23 cellular contexts compared by ENCODE assay signal in the genomic region with DNA sequence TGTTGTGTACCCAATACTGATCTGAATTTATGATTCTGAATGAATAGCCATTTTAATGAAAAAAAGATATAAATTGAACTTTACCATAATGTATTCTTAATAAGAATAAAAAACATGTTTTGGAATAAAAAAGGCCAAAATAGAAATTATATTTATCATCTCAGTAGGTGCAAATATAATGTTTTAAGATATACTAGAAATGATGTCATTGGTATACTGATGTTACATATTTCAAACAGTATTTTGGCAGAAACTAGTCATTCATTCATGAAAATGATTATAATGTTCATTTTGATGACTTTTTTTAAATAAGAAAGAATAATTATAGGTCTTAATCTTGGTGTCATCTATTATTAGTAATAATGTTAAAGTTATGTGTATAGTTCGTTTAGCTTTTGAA. TPM values are rescaled to one million over a fixed set of nuclear protein-coding genes. Genes with fewer than 3 reads are reported as not detected.
DNase-seq lines count a peak whose midpoint lies in the region; ATAC-seq, FAIRE-seq and TF ChIP-seq lines count a peak whose summit lies in the region.
"Had no signal": no experiment of that assay in that cellular context is flagged by ENCODE, and none has a peak within 500 bp of the region (broad histone marks: within the 10 kb centered on the region; RNA-seq: fewer than 3 reads in every experiment).

No MANE protein-coding gene starts in this region.

- H3K4me3 ChIP-seq in HepG2 (replicated peaks in 1 of 3; ENCODE audit: insufficient read depth in 1 of 3, low read depth in 2 of 3, low read length in 3 of 3): no peak overlapping the region
- H3K4me3 ChIP-seq in right lobe of liver: no peak overlapping the region
- no peak overlapping the region for H3K4me3 ChIP-seq in kidney (ENCODE audit: low read length in 2 of 2)
- H3K4me3 ChIP-seq: BLaER1, GM23248 had no signal

- no peak for TF ChIP-seq CTCF in HepG2 (CRISPR knock-in tag; IDR thresholded peaks at IDR 0.05)
- no peak for TF ChIP-seq CTCF in right lobe of liver (IDR thresholded peaks at IDR 0.05)
- no peak for TF ChIP-seq CTCF in kidney (IDR thresholded peaks at IDR 0.05; ENCODE audit: borderline replicate concordance, extremely low read depth, insufficient read depth)

- TF ChIP-seq RAD21 in HepG2 (CRISPR knock-in tag; IDR thresholded peaks at IDR 0.05): no peak

- in situ Hi-C loops in HepG2 (cut with HindIII; ENCODE audit: extremely low pct_ligation_motif_present, low pct_unique_long_range_greater_than_20kb): no loop called here

- H4K20me1 ChIP-seq in HepG2 (ENCODE audit: insufficient read depth, low read length): peaks cover 22% of the 10 kb centered on the region

- no TSS peak for BruUV-seq in HepG2 (replicated peaks; lab: Mats Ljungman, UMichigan)

- H3K9me3 ChIP-seq in HepG2 (ENCODE audit: low read length) (no peaks in the 10 kb centered on the region), right lobe of liver (no peaks in the 10 kb centered on the region), kidney (ENCODE audit: control insufficient read depth in 1 of 2, low read length in 2 of 2) (no peaks in the 10 kb centered on the region)
- H3K9me3 ChIP-seq: BLaER1, Caco-2 had no signal

- H3K9ac ChIP-seq in HepG2 (ENCODE audit: insufficient read depth, low read depth, low read length): no peak overlapping the region
- no peak overlapping the region for H3K9ac ChIP-seq in kidney (ENCODE audit: low read length in 2 of 2)
- H3K9ac ChIP-seq: BLaER1, GM23248 had no signal

- H3K4me2 ChIP-seq in HepG2 (ENCODE audit: low read depth, low read length): no peak overlapping the region
- H3K4me2 ChIP-seq: BLaER1 had no signal

- H3K27me3 ChIP-seq in HepG2 (ENCODE audit: control insufficient read depth in 1 of 2, insufficient read depth in 2 of 2, low read length in 2 of 2): no peaks in the 10 kb centered on the region
- no peaks in the 10 kb centered on the region for H3K27me3 ChIP-seq in right lobe of liver
- H3K27me3 ChIP-seq: BLaER1 had no signal

- DNase-seq in HepG2 (ENCODE audit: low spot score): no peak
- no peak for DNase-seq in right lobe of liver
- no peak for DNase-seq in kidney
- no peak for DNase-seq in cerebellar nuclear complex (lab: John Stamatoyannopoulos, UW)
- DNase-seq in activated T-cell treated with anti-CD3 and anti-CD28 coated beads for 4 hours: no peak
- no peak for DNase-seq in stimulated activated CD4-positive, alpha-beta T cell treated with anti-CD3 and anti-CD28 coated beads, Interleukin-4, amount 100 ng/mL, for 4 hours
- DNase-seq: Caco-2; CD4-positive, CD25-positive, alpha-beta regulatory T cell; CD8-positive, alpha-beta T cell; DMS153; EL; GF-D8; GM23248; H7; HCEC 1CT had no signal

- TF ChIP-seq EP300 in HepG2 (IDR thresholded peaks at IDR 0.05; ENCODE audit: low read depth in 2 of 2, low read length in 2 of 2) (no peak), HepG2 (CRISPR knock-in tag; IDR thresholded peaks at IDR 0.05; ENCODE audit: borderline replicate concordance) (no peak)

- POLR2A ChIA-PET in HepG2 (lab: Yijun Ruan, JAX): no interaction called here

- intact Hi-C loops in HepG2 (cut with micrococcal nuclease; ENCODE audit: unreplicated experiment): no loop called here
- intact Hi-C loops in right lobe of liver (cut with DNase I): loop anchor here in 1 of 2 donors (10.0 kb wide), 1 partner anchor 65 kb away; no protein-coding TSS in a partner anchor
- intact Hi-C loops in kidney (cut with DNase I): no loop called here

- H2AFZ ChIP-seq in HepG2 (ENCODE audit: low read length): no peak overlapping the region
- H2AFZ ChIP-seq: GM23248 had no signal

- H3K4me1 ChIP-seq in HepG2 (ENCODE audit: insufficient read depth, low read length): peaks cover 46% of the 10 kb centered on the region
- H3K4me1 ChIP-seq in right lobe of liver: no peaks in the 10 kb centered on the region
- peaks cover 0 to 3% of the 10 kb centered on the region in 2 donors for H3K4me1 ChIP-seq in kidney (ENCODE audit: control insufficient read depth in 1 of 2, insufficient read depth in 1 of 2, low read depth in 1 of 2, low read length in 2 of 2)
- H3K4me1 ChIP-seq: BLaER1, Caco-2 had no signal

- TF ChIP-seq POLR2A in HepG2 (IDR thresholded peaks at IDR 0.05; ENCODE audit: insufficient read depth in 1 of 2, low read depth in 2 of 2, low read length in 2 of 2) (no peak), right lobe of liver (IDR thresholded peaks at IDR 0.05) (no peak)

- ATAC-seq in HepG2: no peak
- no peak for ATAC-seq in right lobe of liver
- no peak for ATAC-seq in GM21723 (IDR thresholded peaks at IDR 0.05; ENCODE audit: unreplicated experiment)
- ATAC-seq: CD8-positive, alpha-beta T cell had no signal

- FAIRE-seq in HepG2 (lab: Jason Lieb, UNC): no peak
- FAIRE-seq in TTC549 (lab: Jason Lieb, UNC): peak; percentile 67
- peak; percentile 58 for FAIRE-seq in kidney (lab: Jason Lieb, UNC)
- FAIRE-seq: GM12891, GM18507, H1 had no signal

- H3K27ac ChIP-seq in HepG2 (ENCODE audit: extremely low read length, insufficient read depth, low read length) (no peak overlapping the region), right lobe of liver (no peak overlapping the region), kidney (ENCODE audit: low read depth in 2 of 2, low read length in 2 of 2) (no peak overlapping the region)
- H3K27ac ChIP-seq: 22Rv1, BLaER1, C4-2B, GM23248 had no signal

- H3K36me3 ChIP-seq in HepG2 (replicated peaks in 1 of 2; ENCODE audit: control insufficient read depth in 1 of 2, insufficient read depth in 2 of 2, low read length in 2 of 2) (peaks cover 10 to 24% of the 10 kb centered on the region in 2 experiments; a peak in 4 of 5 replicates), right lobe of liver (peaks cover 0 to 4% (median 0%) of the 10 kb centered on the region in 4 donors), kidney (ENCODE audit: control insufficient read depth in 1 of 2, insufficient read depth in 2 of 2, low read length in 2 of 2) (peaks cover 0 to 2% of the 10 kb centered on the region in 2 donors)

- CTCF ChIA-PET in HepG2 (lab: Yijun Ruan, JAX; ENCODE audit: low intra/inter-chr PET ratio, low total read pairs): no interaction called here

- 61% methylated on average over 1 of the region's 1 CpG for WGBS in HepG2 (ENCODE audit: low lambda C conversion rate)
- 63% methylated on average over 1 of the region's 1 CpG for WGBS in right lobe of liver (ENCODE audit: insufficient coverage, low coverage, low lambda C conversion rate, missing lambda C conversion rate)

- peaks cover 75% of the 10 kb centered on the region for H3K79me2 ChIP-seq in HepG2 (ENCODE audit: insufficient read depth, low read length)

TF ChIP-seq in HepG2, 621 proteins besides CTCF, POLR2A, EP300 and RAD21:
- TF ChIP-seq CHCHD3 (CRISPR knock-in tag; IDR thresholded peaks at IDR 0.05) (no peak), RBFOX2 (IDR thresholded peaks at IDR 0.05; ENCODE audit: low read depth, low read length) (no peak), ATF7 (IDR thresholded peaks at IDR 0.05) (peak; percentile 60), ATF7 (CRISPR knock-in tag; IDR thresholded peaks at IDR 0.05) (no peak), ISL2 (CRISPR knock-in tag; IDR thresholded peaks at IDR 0.05) (no peak), ZNF232 (CRISPR knock-in tag; IDR thresholded peaks at IDR 0.05; ENCODE audit: borderline replicate concordance) (no peak)

RNA-seq across cellular contexts. Expression of a gene that starts 9.2 kb away (rescaled TPM):
- total RNA-seq in HepG2 (2016; rRNA removed; fragmentation: Illumina TruSeq; extraction: Trizol): 61.3 and 74.8 TPM in 2 replicates
- 88.0 and 95.6 TPM in 2 replicates for total RNA-seq in HepG2 (2016; cell fraction: cytosol; rRNA removed; fragmentation: Illumina TruSeq; extraction: Trizol; ENCODE audit: low read depth)
- 58.9 and 64.6 TPM in 2 replicates for total RNA-seq in HepG2 (2016; cell fraction: insoluble cytoplasmic fraction; rRNA removed; fragmentation: Illumina TruSeq; extraction: Trizol)
- 128 and 129 TPM in 2 replicates for total RNA-seq in HepG2 (2016; cell fraction: membrane; rRNA removed; fragmentation: Illumina TruSeq; extraction: Trizol)
- total RNA-seq in HepG2 (2016; cell fraction: nucleus; rRNA removed; fragmentation: Illumina TruSeq; extraction: Trizol): 59.7 and 63.0 TPM in 2 replicates
- 98.8 and 138 TPM in 2 replicates for polyA plus RNA-seq in HepG2 (2011; rRNA removed)
- polyA plus RNA-seq in HepG2 (2011; cell fraction: cytosol; rRNA removed): 83.2 and 123 TPM in 2 replicates
- polyA plus RNA-seq in HepG2 (2011; cell fraction: nucleus; rRNA removed): 41.6 and 47.7 TPM in 2 replicates
- polyA plus RNA-seq in HepG2 (2012): 90.8 and 126 TPM in 2 replicates
- 395 and 447 TPM in 2 replicates for polyA plus RNA-seq in HepG2 (2016; cell fraction: cytosol; fragmentation: Illumina TruSeq; extraction: Trizol; ENCODE audit: low read depth)
- polyA plus RNA-seq in HepG2 (2016; cell fraction: insoluble cytoplasmic fraction; fragmentation: Illumina TruSeq; extraction: Trizol; ENCODE audit: low read depth): 136 and 158 TPM in 2 replicates
- 409 and 421 TPM in 2 replicates for polyA plus RNA-seq in HepG2 (2016; cell fraction: membrane; fragmentation: Illumina TruSeq; extraction: Trizol; ENCODE audit: low read depth)
- polyA plus RNA-seq in HepG2 (2016; cell fraction: nucleus; fragmentation: Illumina TruSeq; extraction: Trizol; ENCODE audit: insufficient read depth, low read depth): 99.0 and 111 TPM in 2 replicates
- 25.3 and 38.9 TPM in 2 replicates for polyA minus RNA-seq in HepG2 (2011; rRNA and poly(A)+ RNA removed; ENCODE audit: low replicate concordance)
- polyA minus RNA-seq in HepG2 (2011; cell fraction: cytosol; rRNA and poly(A)+ RNA removed): 45.0 and 50.5 TPM in 2 replicates
- polyA minus RNA-seq in HepG2 (2011; cell fraction: nucleus; rRNA and poly(A)+ RNA removed): 114 and 122 TPM in 2 replicates
- total RNA-seq in right lobe of liver: 10 to 100 TPM; 25.6 to 30.9 (median 30.0) TPM
- 49.1 TPM for total RNA-seq in kidney
- 26.8 TPM for polyA plus RNA-seq in kidney (ENCODE audit: insufficient read depth, low read depth, low replicate concordance)
